In the genomic region with DNA sequence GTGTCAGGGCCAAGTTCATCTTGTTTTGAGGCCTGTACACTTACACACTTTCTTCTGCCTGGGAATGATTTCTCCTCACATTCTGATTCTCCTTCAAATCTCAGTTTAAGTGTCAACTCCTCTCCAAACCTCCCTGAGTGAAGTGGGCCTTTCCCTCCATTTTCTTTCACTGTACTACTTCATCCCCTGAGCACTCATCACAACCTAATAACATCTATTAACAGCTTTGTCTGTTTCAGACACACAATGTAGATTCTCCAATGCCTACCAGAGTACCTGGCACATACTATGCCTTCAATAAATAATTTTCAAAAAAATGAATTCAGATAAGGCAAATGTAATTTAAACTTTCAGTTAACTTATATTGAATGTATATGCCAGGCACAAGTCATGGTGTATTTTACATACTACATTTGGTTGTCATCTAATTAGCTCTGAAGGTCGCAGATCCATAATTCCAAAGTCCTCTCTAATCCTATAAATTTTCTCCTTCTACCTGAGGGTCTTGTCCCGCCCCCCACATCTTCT, we compare ENCODE assay signal across 1 cellular context.
TF ChIP-seq lines count a peak whose summit lies in the region.

No MANE protein-coding gene starts in this region.

TF ChIP-seq in K562, 482 proteins besides CTCF, POLR2A, EP300 and RAD21 (continued from another document):
- TF ChIP-seq RREB1 (CRISPR knock-in tag; IDR thresholded peaks at IDR 0.05): no peak
- TF ChIP-seq NR2C2 (CRISPR knock-in tag; IDR thresholded peaks at IDR 0.05): no peak
- peak; percentile 36; the same call in 1 of the 2 replicates for TF ChIP-seq NR2C2 (tag; IDR thresholded peaks at IDR 0.05)
- TF ChIP-seq ZNF449 (CRISPR knock-in tag; IDR thresholded peaks at IDR 0.05): no peak
- no peak for TF ChIP-seq NELFE (IDR thresholded peaks at IDR 0.05; ENCODE audit: insufficient read depth, insufficient read length)
- TF ChIP-seq ZNF239 (CRISPR knock-in tag; IDR thresholded peaks at IDR 0.05): no peak
- no peak for TF ChIP-seq FOXA1 (IDR thresholded peaks at IDR 0.05; ENCODE audit: borderline replicate concordance)
- peak; percentile 36 for TF ChIP-seq ZFX (CRISPR knock-in tag; IDR thresholded peaks at IDR 0.05)
TF ChIP-seq in K562: peak in this region for 3.
